Comparison of ENCODE assay signal across 17 cellular contexts in the genomic region with DNA sequence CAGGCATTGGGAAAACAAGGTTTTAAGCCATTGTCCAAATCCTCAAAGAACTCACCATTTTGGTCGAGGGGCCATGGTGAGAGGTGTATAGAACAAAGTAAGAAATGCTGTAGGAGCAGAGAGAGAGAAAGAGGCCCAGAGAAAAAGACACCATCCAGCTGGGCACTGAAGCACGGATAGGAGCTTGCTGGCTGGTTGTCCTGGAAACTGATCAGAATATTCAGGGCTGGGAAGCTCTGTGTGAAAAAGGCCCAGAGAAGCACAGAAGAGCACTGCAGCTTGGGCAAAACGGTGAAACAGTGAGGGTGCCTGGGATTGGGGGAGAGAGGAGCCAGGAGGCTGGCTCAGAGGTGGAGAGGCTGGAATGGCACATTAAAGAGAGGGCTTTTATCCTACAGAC. TPM values are rescaled to one million over a fixed set of nuclear protein-coding genes. Genes with fewer than 3 reads are reported as not detected.
A peak's percentile ranks its signal among the peaks of the same experiment; 100 is the strongest.
DNase-seq lines count a peak whose midpoint lies in the region; ATAC-seq, FAIRE-seq and TF ChIP-seq lines count a peak whose summit lies in the region.
"Had no signal": no experiment of that assay in that cellular context is flagged by ENCODE, and none has a peak within 500 bp of the region (broad histone marks: within the 10 kb centered on the region; RNA-seq: fewer than 3 reads in every experiment).

No MANE protein-coding gene starts in this region.

- TF ChIP-seq CTCF in CD8-positive, alpha-beta T cell (IDR thresholded peaks at IDR 0.05): no peak
- TF ChIP-seq CTCF in nephron progenitor cell (IDR thresholded peaks at IDR 0.05): no peak

- H3K36me3 ChIP-seq in CD8-positive, alpha-beta T cell (ENCODE audit: insufficient read depth, low read length): peaks cover 12% of the 10 kb centered on the region
- H3K36me3 ChIP-seq: brain microvascular endothelial cell, colonic mucosa, suprapubic skin had no signal

- peak; percentile 30 for DNase-seq in activated CD8-positive, alpha-beta memory T cell treated with anti-CD3 and anti-CD28 coated beads for 24 hours
- DNase-seq in activated CD8-positive, alpha-beta memory T cell treated with anti-CD3 and anti-CD28 coated beads, Interleukin-2, amount 50 U/mL, for 48 hours: no peak
- no peak for DNase-seq in CD8-positive, alpha-beta T cell
- DNase-seq in nephron progenitor cell: no peak
- no peak for DNase-seq in stimulated activated CD4-positive, alpha-beta T cell treated with anti-CD3 and anti-CD28 coated beads, Interleukin-4, amount 100 ng/mL, for 4 hours
- DNase-seq in DMS79 (lab: John Stamatoyannopoulos, UW): no peak
- DNase-seq in GM19239 (ENCODE audit: insufficient read length, low spot score): no peak
- DNase-seq: activated CD4-positive, alpha-beta T cell treated with anti-CD3 and anti-CD28 coated beads, Interleukin-2, amount 50 U/mL, for 48 hours; activated T-cell treated with anti-CD3 and anti-CD28 coated beads, Interleukin-2, amount 50 U/mL, for 4 hours; brain microvascular endothelial cell; colonic mucosa; GOT3; mammary epithelial cell; SHP77 treated with DMSO at 0.1 percent for 48 hours had no signal

- no peaks in the 10 kb centered on the region for H3K9me3 Mint-ChIP-seq in CD8-positive, alpha-beta T cell
- H3K9me3 Mint-ChIP-seq in activated T-helper 17 cell treated with anti-CD3 and anti-CD28 coated beads, Interleukin-2, amount 50 U/mL, for 72 hours: no peaks in the 10 kb centered on the region
- peaks cover 11% of the 10 kb centered on the region for H3K9me3 Mint-ChIP-seq in nephron progenitor cell
- H3K9me3 Mint-ChIP-seq: activated T-cell treated with anti-CD3 and anti-CD28 coated beads, Interleukin-2, amount 50 U/mL, for 4 hours had no signal

- no peak for ATAC-seq in CD8-positive, alpha-beta T cell
- ATAC-seq in activated T-helper 17 cell treated with anti-CD3 and anti-CD28 coated beads, Interleukin-2, amount 50 U/mL, for 72 hours (replicated peaks): no peak
- ATAC-seq: activated T-cell treated with anti-CD3 and anti-CD28 coated beads, Interleukin-2, amount 50 U/mL, for 4 hours had no signal

- intact Hi-C loops in CD8-positive, alpha-beta T cell (cut with DNase I, micrococcal nuclease): no loop called here

- H3K27me3 Mint-ChIP-seq in CD8-positive, alpha-beta T cell (ENCODE audit: low read depth): no peaks in the 10 kb centered on the region
- no peaks in the 10 kb centered on the region for H3K27me3 Mint-ChIP-seq in activated T-helper 17 cell treated with anti-CD3 and anti-CD28 coated beads, Interleukin-2, amount 50 U/mL, for 72 hours
- H3K27me3 Mint-ChIP-seq in nephron progenitor cell (ENCODE audit: low read depth, poor library complexity): peaks cover 7% of the 10 kb centered on the region

- H3K27ac Mint-ChIP-seq in CD8-positive, alpha-beta T cell: peak overlapping the region; percentile 49
- no peak overlapping the region for H3K27ac Mint-ChIP-seq in activated T-helper 17 cell treated with anti-CD3 and anti-CD28 coated beads, Interleukin-2, amount 50 U/mL, for 72 hours
- peak overlapping the region; percentile 26 for H3K27ac Mint-ChIP-seq in nephron progenitor cell

- no peak overlapping the region for H3K4me3 ChIP-seq in CD8-positive, alpha-beta T cell (ENCODE audit: low read depth, low read length)
- H3K4me3 ChIP-seq: colonic mucosa, suprapubic skin had no signal

- no peaks in the 10 kb centered on the region for H3K27me3 ChIP-seq in CD8-positive, alpha-beta T cell (ENCODE audit: insufficient read depth, low read length)
- H3K27me3 ChIP-seq: brain microvascular endothelial cell, colonic mucosa had no signal

- peaks cover 75% of the 10 kb centered on the region for H3K4me1 Mint-ChIP-seq in CD8-positive, alpha-beta T cell (ENCODE audit: low read depth)
- H3K4me1 Mint-ChIP-seq in activated T-helper 17 cell treated with anti-CD3 and anti-CD28 coated beads, Interleukin-2, amount 50 U/mL, for 72 hours: peaks cover 44% of the 10 kb centered on the region
- H3K4me1 Mint-ChIP-seq in nephron progenitor cell: peaks cover 86% of the 10 kb centered on the region

- no peaks in the 10 kb centered on the region for H3K9me3 ChIP-seq in CD8-positive, alpha-beta T cell (ENCODE audit: low read length)
- H3K9me3 ChIP-seq: colonic mucosa, suprapubic skin had no signal

- H3K4me1 ChIP-seq in CD8-positive, alpha-beta T cell (ENCODE audit: insufficient read depth, low read length): peaks cover 62% of the 10 kb centered on the region
- H3K4me1 ChIP-seq: colonic mucosa, suprapubic skin had no signal

- H3K36me3 Mint-ChIP-seq in CD8-positive, alpha-beta T cell: peaks cover 37% of the 10 kb centered on the region
- peaks cover 40% of the 10 kb centered on the region for H3K36me3 Mint-ChIP-seq in activated T-helper 17 cell treated with anti-CD3 and anti-CD28 coated beads, Interleukin-2, amount 50 U/mL, for 72 hours (ENCODE audit: low read depth)
- peaks cover 28% of the 10 kb centered on the region for H3K36me3 Mint-ChIP-seq in nephron progenitor cell (ENCODE audit: low read depth)

- CTCF ChIA-PET in CD8-positive, alpha-beta T cell (lab: Charles Lee): interaction anchor here (1.5 kb wide), 1 partner anchor 16 kb away, joined by 7 read pairs; a partner anchor contains a TSS

- H3K27ac ChIP-seq in CD8-positive, alpha-beta T cell (ENCODE audit: low read depth, low read length): no peak overlapping the region
- H3K27ac ChIP-seq: brain microvascular endothelial cell, colonic mucosa, suprapubic skin had no signal

- H3K4me3 Mint-ChIP-seq in CD8-positive, alpha-beta T cell: no peak overlapping the region
- peak overlapping the region; percentile 31 for H3K4me3 Mint-ChIP-seq in activated T-helper 17 cell treated with anti-CD3 and anti-CD28 coated beads, Interleukin-2, amount 50 U/mL, for 72 hours
- H3K4me3 Mint-ChIP-seq in nephron progenitor cell: peak overlapping the region; percentile 60
- H3K4me3 Mint-ChIP-seq: activated T-cell treated with anti-CD3 and anti-CD28 coated beads, Interleukin-2, amount 50 U/mL, for 4 hours had no signal

- POLR2A ChIA-PET in CD8-positive, alpha-beta T cell (lab: Charles Lee): interaction anchor here (1.0 to 1.5 kb wide), 2 partner anchors 11 to 16 kb away, joined by 3 to 4 read pairs; no protein-coding TSS in a partner anchor

- no peak for FAIRE-seq in GM19239 (lab: Jason Lieb, UNC)

RNA-seq across cellular contexts. Expression of a gene that starts 16.5 kb away (rescaled TPM):
- 1 to 10 TPM; 8.1 to 8.4 TPM for total RNA-seq in CD8-positive, alpha-beta T cell
- 10 to 100 TPM; 10.7 to 14.5 TPM for total RNA-seq in activated T-helper 17 cell treated with anti-CD3 and anti-CD28 coated beads, Interleukin-2, amount 50 U/mL, for 72 hours
- total RNA-seq: A673 had no signal
